Comparison of ENCODE assay signal across 32 cellular contexts in genomic region chr10:77789861-77790260, GRCh38.
"Had no signal": no experiment of that assay in that cellular context is flagged by ENCODE, and none has a peak within 500 bp of the region (broad histone marks: within the 10 kb centered on the region; RNA-seq: fewer than 3 reads in every experiment).

No MANE protein-coding gene starts in this region.

- H3K9me3 ChIP-seq: ascending aorta, breast epithelium, colonic mucosa, esophagus squamous epithelium, gastroesophageal sphincter had no signal

- ATAC-seq: activated CD4-positive, CD25-positive, alpha-beta regulatory T cell treated with anti-CD3 and anti-CD28 coated beads, Interleukin-2, amount 50 U/mL, for 24 hours; activated CD8-positive, alpha-beta T cell treated with anti-CD3 and anti-CD28 coated beads for 36 hours; activated naive CD4-positive, alpha-beta T cell treated with anti-CD3 and anti-CD28 coated beads, Interleukin-2, amount 50 U/mL, for 72 hours; activated T-cell treated with anti-CD3 and anti-CD28 coated beads, Interleukin-2, amount 50 U/mL, for 4 hours; gastroesophageal sphincter; T-cell had no signal

- H3K36me3 Mint-ChIP-seq: activated naive CD4-positive, alpha-beta T cell treated with anti-CD3 and anti-CD28 coated beads, Interleukin-2, amount 10 ng/mL, durations not matched to agents 7 days and 5 days; activated naive CD4-positive, alpha-beta T cell treated with anti-CD3 and anti-CD28 coated beads, Interleukin-2, amount 50 U/mL, for 72 hours; T-cell had no signal

- H3K4me3 Mint-ChIP-seq: activated B cell treated with CpG ODN at 0.5 μM for 24 hours; activated CD8-positive, alpha-beta T cell treated with anti-CD3 and anti-CD28 coated beads for 36 hours; activated naive CD4-positive, alpha-beta T cell treated with anti-CD3 and anti-CD28 coated beads, Interleukin-2, amount 10 ng/mL, durations not matched to agents 7 days and 5 days; activated naive CD8-positive, alpha-beta T cell treated with anti-CD3 and anti-CD28 coated beads, Interleukin-2, amount 10 ng/mL, durations not matched to agents 7 days and 5 days; activated T-cell treated with anti-CD3 and anti-CD28 coated beads, Interleukin-2, amount 50 U/mL, for 4 hours; activated T-helper 1 cell treated with anti-CD3 and anti-CD28 coated beads, Interleukin-12 subunit alpha, Interleukin-12 subunit beta, Interleukin-2, Interleukin-4 antibody, amounts not matched to agents 30 ng/mL and 10 ng/mL and 1 ng/mL, durations not matched to agents 14 hours and 24 hours and 36 hours; brain; T-cell; T-helper 1 cell treated with Interleukin-12 subunit alpha and Interleukin-12 subunit beta and Interleukin-4 antibody, amounts not matched to agents 30 μg/mL and 1 μg/mL, for 36 hours; T-helper 2 cell treated with Interferon-gamma antibody and Interleukin-4, amounts not matched to agents 5 μg/mL and 100 μg/mL, for 36 hours had no signal

- H3K27me3 Mint-ChIP-seq: activated B cell treated with CpG ODN at 0.5 μM for 24 hours; activated CD8-positive, alpha-beta T cell treated with anti-CD3 and anti-CD28 coated beads for 36 hours; brain; T-cell had no signal

- H3K27ac Mint-ChIP-seq: activated B cell treated with CpG ODN at 0.5 μM for 24 hours; activated CD8-positive, alpha-beta T cell treated with anti-CD3 and anti-CD28 coated beads for 36 hours; activated naive CD4-positive, alpha-beta T cell treated with anti-CD3 and anti-CD28 coated beads, Interleukin-2, amount 10 ng/mL, durations not matched to agents 7 days and 5 days; activated T-helper 1 cell treated with anti-CD3 and anti-CD28 coated beads, Interleukin-12 subunit alpha, Interleukin-12 subunit beta, Interleukin-2, Interleukin-4 antibody, amounts not matched to agents 30 ng/mL and 10 ng/mL and 1 ng/mL, durations not matched to agents 14 hours and 24 hours and 36 hours; activated T-helper 2 cell treated with anti-CD3 and anti-CD28 coated beads, Interferon-gamma antibody, Interleukin-2, Interleukin-4, amounts not matched to agents 10 μg/mL and 5 μg/mL and 100 μg/mL, durations not matched to agents 14 hours and 24 hours and 36 hours; T-cell; T-helper 1 cell treated with Interleukin-12 subunit alpha and Interleukin-12 subunit beta and Interleukin-4 antibody, amounts not matched to agents 30 μg/mL and 1 μg/mL, for 36 hours; T-helper 2 cell treated with Interferon-gamma antibody and Interleukin-4, amounts not matched to agents 5 μg/mL and 100 μg/mL, for 36 hours had no signal

- H3K27me3 ChIP-seq: ascending aorta, breast epithelium, cardiac muscle cell, colonic mucosa, esophagus squamous epithelium, gastroesophageal sphincter, heart right ventricle had no signal

- DNase-seq: activated B cell treated with CpG ODN at 0.5 μM for 24 hours; activated CD4-positive, alpha-beta T cell treated with anti-CD3 and anti-CD28 coated beads for 48 hours; activated CD4-positive, alpha-beta T cell treated with anti-CD3 and anti-CD28 coated beads, Interleukin-2, amount 50 U/mL, for 1 hour; activated CD4-positive, alpha-beta T cell treated with anti-CD3 and anti-CD28 coated beads, Interleukin-2, amount 50 U/mL, for 48 hours; activated CD8-positive, alpha-beta memory T cell treated with anti-CD3 and anti-CD28 coated beads for 24 hours; activated CD8-positive, alpha-beta T cell treated with anti-CD3 and anti-CD28 coated beads for 36 hours; activated effector memory CD4-positive, alpha-beta T cell treated with anti-CD3 and anti-CD28 coated beads, Interleukin-2, amount 50 U/mL, for 16 hours; activated naive CD4-positive, alpha-beta T cell treated with anti-CD3 and anti-CD28 coated beads, Interleukin-2, amount 10 ng/mL, durations not matched to agents 7 days and 5 days; activated naive CD8-positive, alpha-beta T cell treated with anti-CD3 and anti-CD28 coated beads, Interleukin-2, amount 10 ng/mL, durations not matched to agents 7 days and 5 days; activated T-cell treated with anti-CD3 and anti-CD28 coated beads, Interleukin-2, amount 50 U/mL, for 4 hours; colonic mucosa; effector CD8-positive, alpha-beta T cell; esophagus squamous epithelium; foreskin melanocyte; heart right ventricle; T-cell; T1000; WERI-Rb-1 had no signal

- FAIRE-seq: endometrium, endothelial cell of umbilical vein had no signal

- H3K36me3 ChIP-seq: colonic mucosa had no signal

- H3K4me1 Mint-ChIP-seq: activated B cell treated with CpG ODN at 0.5 μM for 24 hours; activated naive CD4-positive, alpha-beta T cell treated with anti-CD3 and anti-CD28 coated beads, Interleukin-2, amount 10 ng/mL, durations not matched to agents 7 days and 5 days; brain; T-cell had no signal

- H3K27ac ChIP-seq: ascending aorta, breast epithelium, colonic mucosa, epithelial cell of prostate, esophagus squamous epithelium, gastroesophageal sphincter, heart right ventricle, WERI-Rb-1 had no signal

- H3K9me3 Mint-ChIP-seq: activated B cell treated with CpG ODN at 0.5 μM for 24 hours; activated CD8-positive, alpha-beta T cell treated with anti-CD3 and anti-CD28 coated beads for 36 hours; activated naive CD4-positive, alpha-beta T cell treated with anti-CD3 and anti-CD28 coated beads, Interleukin-2, amount 10 ng/mL, durations not matched to agents 7 days and 5 days; activated naive CD8-positive, alpha-beta T cell treated with anti-CD3 and anti-CD28 coated beads, Interleukin-2, amount 10 ng/mL, durations not matched to agents 7 days and 5 days; activated T-helper 1 cell treated with anti-CD3 and anti-CD28 coated beads, Interleukin-12 subunit alpha, Interleukin-12 subunit beta, Interleukin-2, Interleukin-4 antibody, amounts not matched to agents 30 ng/mL and 10 ng/mL and 1 ng/mL, durations not matched to agents 14 hours and 24 hours and 36 hours; activated T-helper 2 cell treated with anti-CD3 and anti-CD28 coated beads, Interferon-gamma antibody, Interleukin-2, Interleukin-4, amounts not matched to agents 10 μg/mL and 5 μg/mL and 100 μg/mL, durations not matched to agents 14 hours and 24 hours and 36 hours; T-cell; T-helper 1 cell treated with Interleukin-12 subunit alpha and Interleukin-12 subunit beta and Interleukin-4 antibody, amounts not matched to agents 30 μg/mL and 1 μg/mL, for 36 hours; T-helper 2 cell treated with Interferon-gamma antibody and Interleukin-4, amounts not matched to agents 5 μg/mL and 100 μg/mL, for 36 hours had no signal

- H3K4me1 ChIP-seq: ascending aorta, breast epithelium, colonic mucosa, esophagus squamous epithelium, gastroesophageal sphincter, heart right ventricle had no signal

- H3K4me3 ChIP-seq: ascending aorta, breast epithelium, cardiac muscle cell, colonic mucosa, esophagus squamous epithelium, gastroesophageal sphincter, heart right ventricle had no signal
